ENCODE assay signal across 12 cellular contexts in genomic region chr15:69823223-69823907, GRCh38.
DNase-seq lines count a peak whose midpoint lies in the region; ATAC-seq, FAIRE-seq and TF ChIP-seq lines count a peak whose summit lies in the region.
"Had no signal": no experiment of that assay in that cellular context is flagged by ENCODE, and none has a peak within 500 bp of the region (broad histone marks: within the 10 kb centered on the region; RNA-seq: fewer than 3 reads in every experiment).

No MANE protein-coding gene starts in this region.

- CTCF ChIA-PET in mammary epithelial cell (lab: Charles Lee; ENCODE audit: low non-redundant PET) = no interaction called here

- no peaks in the 10 kb centered on the region for H3K79me2 ChIP-seq in mammary epithelial cell (ENCODE audit: insufficient read depth, low read length)
- H3K79me2 ChIP-seq in neural cell (replicated peaks; ENCODE audit: insufficient read depth, low read length) = no peaks in the 10 kb centered on the region

- intact Hi-C loops in mammary epithelial cell (cut with micrococcal nuclease) = no loop called here

- H3K4me3 ChIP-seq in mammary epithelial cell (replicated peaks in 1 of 3; ENCODE audit: insufficient read depth in 1 of 3, low read depth in 2 of 3, low read length in 3 of 3) (no peak overlapping the region), neural cell (ENCODE audit: low read length) (no peak overlapping the region)
- H3K4me3 ChIP-seq: smooth muscle cell had no signal

- TF ChIP-seq EP300 in neural cell (conservative IDR thresholded peaks at IDR 0.05; ENCODE audit: poor library complexity, severe bottlenecking) = peak; percentile 88

- no peaks in the 10 kb centered on the region for H3K4me1 ChIP-seq in mammary epithelial cell (ENCODE audit: insufficient read depth, low read length)

- BruUV-seq in mammary epithelial cell (replicated peaks; lab: Mats Ljungman, UMichigan) = no TSS peak

- no peak overlapping the region for H3K4me2 ChIP-seq in mammary epithelial cell (ENCODE audit: insufficient read depth, low read depth, low read length)
- H3K4me2 ChIP-seq in neural cell (ENCODE audit: low read length) = no peak overlapping the region
- H3K4me2 ChIP-seq: smooth muscle cell had no signal

- no peak for TF ChIP-seq POLR2A in GM12891 (IDR thresholded peaks at IDR 0.05; ENCODE audit: low read depth, low read length)

- no peaks in the 10 kb centered on the region for H3K36me3 ChIP-seq in mammary epithelial cell (ENCODE audit: insufficient read depth, low read length)
- H3K36me3 ChIP-seq in neural cell (ENCODE audit: insufficient read depth, low read length) = no peaks in the 10 kb centered on the region

- no peak overlapping the region for H3K27ac ChIP-seq in mammary epithelial cell (ENCODE audit: insufficient read depth, low read depth, low read length)
- H3K27ac ChIP-seq in neural cell (ENCODE audit: low read length) = no peak overlapping the region

- H3K9me3 ChIP-seq in mammary epithelial cell (replicated peaks; ENCODE audit: insufficient read depth, low read length) (no peaks in the 10 kb centered on the region), neural cell (ENCODE audit: low read length) (no peaks in the 10 kb centered on the region)

- TF ChIP-seq CTCF in GM10266 (IDR thresholded peaks at IDR 0.05; ENCODE audit: control insufficient read depth, insufficient read depth, low read depth, missing control alignments) (no peak), mammary epithelial cell (conservative IDR thresholded peaks at IDR 0.05 in 1 of 2, IDR thresholded peaks at IDR 0.05 in 1 of 2; ENCODE audit: extremely low read depth in 1 of 2, insufficient read depth in 1 of 2, low read depth in 1 of 2, low read length in 2 of 2) (no peak), neural cell (IDR thresholded peaks at IDR 0.05; ENCODE audit: poor library complexity, severe bottlenecking) (no peak)

- peaks cover 7% of the 10 kb centered on the region for H3F3A ChIP-seq in neural cell (ENCODE audit: insufficient read depth, low read length, poor library complexity, severe bottlenecking)

- no peak for ATAC-seq in GM21619 (IDR thresholded peaks at IDR 0.05; ENCODE audit: unreplicated experiment)
- ATAC-seq in GM21447 (IDR thresholded peaks at IDR 0.05; ENCODE audit: unreplicated experiment) = no peak
- ATAC-seq: left colon had no signal

- H4K20me1 ChIP-seq in mammary epithelial cell (ENCODE audit: insufficient read depth, low read length) (no peaks in the 10 kb centered on the region), neural cell (ENCODE audit: insufficient read depth) (no peaks in the 10 kb centered on the region)

- H2AFZ ChIP-seq in mammary epithelial cell (ENCODE audit: low read depth, low read length) = no peak overlapping the region
- H2AFZ ChIP-seq in neural cell (ENCODE audit: low read depth, low read length) = no peak overlapping the region

- in situ Hi-C loops in mammary epithelial cell (cut with MboI; ENCODE audit: low sequenced_read_pairs in 2 of 2) = no loop called here

- H3K27me3 ChIP-seq in mammary epithelial cell (ENCODE audit: insufficient read depth, low read length) (peaks cover 3% of the 10 kb centered on the region), neural cell (ENCODE audit: insufficient read depth, low read depth, low read length) (no peaks in the 10 kb centered on the region)

- no peak overlapping the region for H3K9ac ChIP-seq in mammary epithelial cell (ENCODE audit: insufficient read depth, low read length)
- no peak overlapping the region for H3K9ac ChIP-seq in neural cell (ENCODE audit: low read length)

- 63% methylated on average over 7 of the region's 8 CpGs for WGBS in mammary epithelial cell (ENCODE audit: low coverage, missing lambda C conversion rate)

- H3K9me2 ChIP-seq in neural cell (ENCODE audit: insufficient read depth, low read length) = no peaks in the 10 kb centered on the region

- dilution Hi-C loops in mammary epithelial cell (cut with HindIII; ENCODE audit: low sequenced_read_pairs) = no loop called here

- DNase-seq in GM10266 (ENCODE audit: extremely low spot score) = peak; percentile 31
- peak; percentile 28 for DNase-seq in NAMALWA (ENCODE audit: low spot score)
- peak; percentile 10 for DNase-seq in mammary epithelial cell
- no peak for DNase-seq in GM12891 (ENCODE audit: insufficient read length, low spot score)
- DNase-seq: CD4-positive, alpha-beta memory T cell; glutamatergic neuron; left colon had no signal

- FAIRE-seq in GM12891 (lab: Jason Lieb, UNC) = no peak
- FAIRE-seq: endometrium had no signal

- no peak for TF ChIP-seq RAD21 in neural cell (conservative IDR thresholded peaks at IDR 0.05)

TF ChIP-seq in neural cell, 6 proteins besides CTCF, POLR2A, EP300 and RAD21:
- TF ChIP-seq POLR2AphosphoS5 (IDR thresholded peaks at IDR 0.05) = peak; percentile 84
- no peak for TF ChIP-seq MXI1 (conservative IDR thresholded peaks at IDR 0.05; ENCODE audit: poor library complexity, severe bottlenecking)
- no peak for TF ChIP-seq TAF1 (IDR thresholded peaks at IDR 0.05; ENCODE audit: low read depth)
- TF ChIP-seq REST (IDR thresholded peaks at IDR 0.05; ENCODE audit: borderline replicate concordance) = no peak
- TF ChIP-seq EZH2 (IDR thresholded peaks at IDR 0.05; ENCODE audit: borderline replicate concordance, insufficient read depth, low read length, poor library complexity, severe bottlenecking) = no peak
- peak; percentile 27 for TF ChIP-seq SMC3 (conservative IDR thresholded peaks at IDR 0.05; ENCODE audit: poor library complexity)

TF ChIP-seq in GM12891, 5 proteins besides CTCF, POLR2A, EP300 and RAD21:
- TF ChIP-seq PAX5 (IDR thresholded peaks at IDR 0.05; ENCODE audit: insufficient read depth, low read length, severe bottlenecking) = no peak
- no peak for TF ChIP-seq TAF1 (IDR thresholded peaks at IDR 0.05; ENCODE audit: low read depth, low read length)
- TF ChIP-seq POLR2AphosphoS5 (IDR thresholded peaks at IDR 0.05; ENCODE audit: low read depth, low read length) = no peak
